ENCODE assay signal across 23 cellular contexts in genomic region chr22:31678748-31679147, GRCh38. TPM values are rescaled to one million over a fixed set of nuclear protein-coding genes. Genes with fewer than 3 reads are reported as not detected.
DNase-seq lines count a peak whose midpoint lies in the region; ATAC-seq and TF ChIP-seq lines count a peak whose summit lies in the region.
"Had no signal": no experiment of that assay in that cellular context is flagged by ENCODE, and none has a peak within 500 bp of the region (broad histone marks: within the 10 kb centered on the region; RNA-seq: fewer than 3 reads in every experiment).

No MANE protein-coding gene starts in this region.

- no peaks in the 10 kb centered on the region for H3K27me3 ChIP-seq in heart right ventricle
- no peaks in the 10 kb centered on the region for H3K27me3 ChIP-seq in CD8-positive, alpha-beta T cell (ENCODE audit: insufficient read depth, low read length)
- H3K27me3 ChIP-seq: MG63 had no signal

- H3K9me3 Mint-ChIP-seq in activated CD4-positive, alpha-beta memory T cell treated with anti-CD3 and anti-CD28 coated beads, Interleukin-2, amount 10 ng/mL, durations not matched to agents 7 days and 5 days, result no peaks in the 10 kb centered on the region
- no peaks in the 10 kb centered on the region for H3K9me3 Mint-ChIP-seq in activated CD4-positive, alpha-beta memory T cell treated with anti-CD3 and anti-CD28 coated beads for 36 hours
- no peaks in the 10 kb centered on the region for H3K9me3 Mint-ChIP-seq in activated B cell treated with CpG ODN at 0.5 μM for 24 hours
- no peaks in the 10 kb centered on the region for H3K9me3 Mint-ChIP-seq in CD8-positive, alpha-beta T cell
- H3K9me3 Mint-ChIP-seq: GM23338 had no signal

- CTCF ChIA-PET in activated CD4-positive, alpha-beta memory T cell treated with anti-CD3 and anti-CD28 coated beads, Interleukin-2, amount 10 ng/mL, durations not matched to agents 7 days and 5 days (lab: Charles Lee), result interaction anchor here (5.1 kb wide), 1 partner anchor 12 kb away, joined by 54 read pairs; no protein-coding TSS in a partner anchor
- CTCF ChIA-PET in activated CD4-positive, alpha-beta memory T cell treated with anti-CD3 and anti-CD28 coated beads for 36 hours (lab: Charles Lee), result interaction anchor here (6.6 kb wide), 1 partner anchor 15 kb away, joined by 75 read pairs; the partner anchor contains the start of gene PISD
- CTCF ChIA-PET in HEK293 (lab: Yijun Ruan, JAX) (interaction anchor here (0.8 kb wide), 2 partner anchors 13 to 292 kb away, joined by 5 to 7 read pairs; no protein-coding TSS in a partner anchor), activated B cell treated with CpG ODN at 0.5 μM for 24 hours (lab: Charles Lee) (interaction anchor here (2.5 kb wide), 1 partner anchor 16 kb away, joined by 9 read pairs; the partner anchor contains the start of gene PISD)
- CTCF ChIA-PET in CD8-positive, alpha-beta T cell (lab: Charles Lee), result interaction anchor here (0.9 to 5.8 kb wide), 2 partner anchors 13 to 17 kb away, joined by 4 to 48 read pairs; partner anchors contain the start of gene PISD

- H3K4me3 ChIP-seq in HEK293 (ENCODE audit: low read depth, low read length) (no peak overlapping the region), heart right ventricle (no peak overlapping the region)
- H3K4me3 ChIP-seq in CD8-positive, alpha-beta T cell (ENCODE audit: low read depth, low read length), result no peak overlapping the region
- H3K4me3 ChIP-seq: GM12878, GM23338, MG63 had no signal

- H3K27ac Mint-ChIP-seq in activated CD4-positive, alpha-beta memory T cell treated with anti-CD3 and anti-CD28 coated beads, Interleukin-2, amount 10 ng/mL, durations not matched to agents 7 days and 5 days, result peak overlapping the region; percentile 35
- H3K27ac Mint-ChIP-seq in activated CD4-positive, alpha-beta memory T cell treated with anti-CD3 and anti-CD28 coated beads for 36 hours, result no peak overlapping the region
- H3K27ac Mint-ChIP-seq in activated B cell treated with CpG ODN at 0.5 μM for 24 hours, result peak overlapping the region; percentile 69
- no peak overlapping the region for H3K27ac Mint-ChIP-seq in CD8-positive, alpha-beta T cell
- H3K27ac Mint-ChIP-seq: GM23338 had no signal

- H3K4me1 ChIP-seq in HEK293 (ENCODE audit: control insufficient read depth, insufficient read depth, low read length) (no peaks in the 10 kb centered on the region; the same call in 1 of the 2 replicates), heart right ventricle (peaks cover 0 to 39% (median 7%) of the 10 kb centered on the region in 9 donors)
- peaks cover 4% of the 10 kb centered on the region for H3K4me1 ChIP-seq in CD8-positive, alpha-beta T cell (ENCODE audit: insufficient read depth, low read length)

- WGBS in heart right ventricle, 2 donors, result 93 to 94% methylated on average over 7 of the region's 7 CpGs

- no peak overlapping the region for H3K27ac ChIP-seq in HEK293 (ENCODE audit: extremely low read depth, low read depth, low read length)
- no peak overlapping the region for H3K27ac ChIP-seq in heart right ventricle
- no peak overlapping the region for H3K27ac ChIP-seq in CD8-positive, alpha-beta T cell (ENCODE audit: low read depth, low read length)
- H3K27ac ChIP-seq: C4-2B had no signal

- intact Hi-C loops in activated CD4-positive, alpha-beta memory T cell treated with anti-CD3 and anti-CD28 coated beads for 36 hours (cut with micrococcal nuclease), result loop anchor here (5.0 kb wide), 1 partner anchor 74 kb away; the partner anchor contains the start of genes DEPDC5 and PRR14L
- intact Hi-C loops in activated B cell treated with CpG ODN at 0.5 μM for 24 hours (cut with micrococcal nuclease), result loop anchor here (5.0 kb wide), 1 partner anchor 114 kb away; no protein-coding TSS in a partner anchor
- intact Hi-C loops in heart right ventricle (cut with DNase I), result loop anchor here in 4 of 10 donors (1.0 to 10.0 kb wide), 3 partner anchors 15 to 266 kb away; partner anchors contain the start of gene YWHAH (in 2 of the 4)
- intact Hi-C loops in CD8-positive, alpha-beta T cell (cut with DNase I, micrococcal nuclease), result no loop called here

- peaks cover 24% of the 10 kb centered on the region for H3K4me1 Mint-ChIP-seq in activated CD4-positive, alpha-beta memory T cell treated with anti-CD3 and anti-CD28 coated beads, Interleukin-2, amount 10 ng/mL, durations not matched to agents 7 days and 5 days
- peaks cover 13% of the 10 kb centered on the region for H3K4me1 Mint-ChIP-seq in activated CD4-positive, alpha-beta memory T cell treated with anti-CD3 and anti-CD28 coated beads for 36 hours (ENCODE audit: low read depth)
- peaks cover 20% of the 10 kb centered on the region for H3K4me1 Mint-ChIP-seq in activated B cell treated with CpG ODN at 0.5 μM for 24 hours
- H3K4me1 Mint-ChIP-seq in CD8-positive, alpha-beta T cell (ENCODE audit: low read depth), result peaks cover 11% of the 10 kb centered on the region
- H3K4me1 Mint-ChIP-seq: GM23338 had no signal

- DNase-seq in activated CD4-positive, alpha-beta memory T cell treated with anti-CD3 and anti-CD28 coated beads, Interleukin-2, amount 10 ng/mL, durations not matched to agents 7 days and 5 days, result no peak
- DNase-seq in activated CD4-positive, alpha-beta memory T cell treated with anti-CD3 and anti-CD28 coated beads for 36 hours, result no peak
- DNase-seq in activated B cell treated with CpG ODN at 0.5 μM for 24 hours (no peak), kidney tubule cell (ENCODE audit: low spot score) (peak; percentile 39), NOMO-1 treated with dmso at 0.1 percent for 144 hours (lab: John Stamatoyannopoulos, UW; ENCODE audit: unreplicated experiment) (no peak), heart right ventricle (no peak)
- no peak for DNase-seq in CD8-positive, alpha-beta T cell
- DNase-seq: AML-193, DMS79 treated with DMSO at 0.1 percent for 48 hours, MG63, NCI-H1417, NCI-H1694 treated with DMSO at 0.1 percent for 48 hours, NCI-H2081 treated with DMSO at 0.1 percent for 48 hours, NCI-H2171 treated with DMSO at 0.1 percent for 48 hours, NCI-H524 treated with DMSO at 0.1 percent for 48 hours, NCI-H82, OCI-M1 had no signal

- POLR2A ChIA-PET in activated CD4-positive, alpha-beta memory T cell treated with anti-CD3 and anti-CD28 coated beads, Interleukin-2, amount 10 ng/mL, durations not matched to agents 7 days and 5 days (lab: Charles Lee), result no interaction called here
- POLR2A ChIA-PET in activated CD4-positive, alpha-beta memory T cell treated with anti-CD3 and anti-CD28 coated beads for 36 hours (lab: Charles Lee), result interaction anchor here (0.7 kb wide), 1 partner anchor 156 kb away, joined by 3 read pairs; no protein-coding TSS in a partner anchor
- POLR2A ChIA-PET in HEK293 (lab: Yijun Ruan, JAX) (no interaction called here), activated B cell treated with CpG ODN at 0.5 μM for 24 hours (lab: Charles Lee) (interaction anchor here (1.0 kb wide), 1 partner anchor 8 kb away, joined by 3 read pairs; no protein-coding TSS in a partner anchor)
- POLR2A ChIA-PET in CD8-positive, alpha-beta T cell (lab: Charles Lee), result no interaction called here

- H3K27me3 Mint-ChIP-seq in activated CD4-positive, alpha-beta memory T cell treated with anti-CD3 and anti-CD28 coated beads, Interleukin-2, amount 10 ng/mL, durations not matched to agents 7 days and 5 days, result no peaks in the 10 kb centered on the region
- H3K27me3 Mint-ChIP-seq in activated CD4-positive, alpha-beta memory T cell treated with anti-CD3 and anti-CD28 coated beads for 36 hours, result no peaks in the 10 kb centered on the region
- no peaks in the 10 kb centered on the region for H3K27me3 Mint-ChIP-seq in activated B cell treated with CpG ODN at 0.5 μM for 24 hours
- no peaks in the 10 kb centered on the region for H3K27me3 Mint-ChIP-seq in CD8-positive, alpha-beta T cell (ENCODE audit: low read depth)

- H3K4me3 Mint-ChIP-seq in activated CD4-positive, alpha-beta memory T cell treated with anti-CD3 and anti-CD28 coated beads, Interleukin-2, amount 10 ng/mL, durations not matched to agents 7 days and 5 days, result no peak overlapping the region
- H3K4me3 Mint-ChIP-seq in activated CD4-positive, alpha-beta memory T cell treated with anti-CD3 and anti-CD28 coated beads for 36 hours, result no peak overlapping the region
- H3K4me3 Mint-ChIP-seq in activated B cell treated with CpG ODN at 0.5 μM for 24 hours, result no peak overlapping the region
- no peak overlapping the region for H3K4me3 Mint-ChIP-seq in CD8-positive, alpha-beta T cell
- H3K4me3 Mint-ChIP-seq: GM23338 had no signal

- ATAC-seq in activated B cell treated with CpG ODN at 0.5 μM for 24 hours (ENCODE audit: low read depth) (no peak), heart right ventricle (no peak)
- ATAC-seq in CD8-positive, alpha-beta T cell, result no peak
- ATAC-seq: GM12878, GM23338, HCT116, Right ventricle myocardium inferior had no signal

- no peaks in the 10 kb centered on the region for H3K9me3 ChIP-seq in HEK293 (ENCODE audit: control insufficient read depth, insufficient read depth, low read depth, low read length)
- no peaks in the 10 kb centered on the region for H3K9me3 ChIP-seq in heart right ventricle
- no peaks in the 10 kb centered on the region for H3K9me3 ChIP-seq in CD8-positive, alpha-beta T cell (ENCODE audit: low read length)
- H3K9me3 ChIP-seq: MG63 had no signal

- TF ChIP-seq CTCF in HEK293 (tag by site-specific recombination; IDR thresholded peaks at IDR 0.05) (no peak), activated B cell treated with CpG ODN at 0.5 μM for 24 hours (IDR thresholded peaks at IDR 0.05) (no peak), heart right ventricle (IDR thresholded peaks at IDR 0.05) (no peak)
- no peak for TF ChIP-seq CTCF in CD8-positive, alpha-beta T cell (IDR thresholded peaks at IDR 0.05)

- H3K36me3 ChIP-seq in HEK293 (ENCODE audit: control insufficient read depth in 2 of 2, insufficient read depth in 1 of 2, low read length in 2 of 2), result peaks cover 0 to 16% of the 10 kb centered on the region in 2 experiments; a peak in 1 of 3 replicates
- H3K36me3 ChIP-seq in heart right ventricle, result peaks cover 0 to 13% (median 0%) of the 10 kb centered on the region in 9 donors
- H3K36me3 ChIP-seq in CD8-positive, alpha-beta T cell (ENCODE audit: insufficient read depth, low read length), result no peaks in the 10 kb centered on the region

- H3K36me3 Mint-ChIP-seq in activated CD4-positive, alpha-beta memory T cell treated with anti-CD3 and anti-CD28 coated beads, Interleukin-2, amount 10 ng/mL, durations not matched to agents 7 days and 5 days (ENCODE audit: low read depth), result peaks cover 8% of the 10 kb centered on the region
- H3K36me3 Mint-ChIP-seq in activated CD4-positive, alpha-beta memory T cell treated with anti-CD3 and anti-CD28 coated beads for 36 hours, result no peaks in the 10 kb centered on the region
- H3K36me3 Mint-ChIP-seq in activated B cell treated with CpG ODN at 0.5 μM for 24 hours (ENCODE audit: low read depth), result peaks cover 20% of the 10 kb centered on the region
- peaks cover 14% of the 10 kb centered on the region for H3K36me3 Mint-ChIP-seq in CD8-positive, alpha-beta T cell

RNA-seq across cellular contexts. Expression of gene PISD, which starts 16.7 kb away (rescaled TPM):
- total RNA-seq in activated CD4-positive, alpha-beta memory T cell treated with anti-CD3 and anti-CD28 coated beads, Interleukin-2, amount 10 ng/mL, durations not matched to agents 7 days and 5 days, result 10 to 100 TPM; 19.2 to 19.6 TPM
- total RNA-seq in activated CD4-positive, alpha-beta memory T cell treated with anti-CD3 and anti-CD28 coated beads for 36 hours, result 10 to 100 TPM; 39.4 to 40.2 TPM
- 53.7 and 61.6 TPM in 2 replicates for total RNA-seq in activated B cell treated with CpG ODN at 0.5 μM for 24 hours
- 10 to 100 TPM; 16.3 to 30.0 (median 18.7) TPM for total RNA-seq in heart right ventricle
- polyA plus RNA-seq in heart right ventricle, result 10 to 100 TPM; 15.5 to 20.6 TPM
- 10 to 100 TPM; 41.2 to 43.6 TPM for total RNA-seq in CD8-positive, alpha-beta T cell

Comparison
In these comparisons a context has a peak if more than half of its experiments do, and no peak if none do; other contexts are left out.
1. H3K27ac Mint-ChIP-seq: peak in activated CD4-positive, alpha-beta memory T cell treated with anti-CD3 and anti-CD28 coated beads, Interleukin-2, amount 10 ng/mL, durations not matched to agents 7 days and 5 days (single experiment) and activated B cell treated with CpG ODN at 0.5 μM for 24 hours (single experiment); none in activated CD4-positive, alpha-beta memory T cell treated with anti-CD3 and anti-CD28 coated beads for 36 hours (single experiment) and CD8-positive, alpha-beta T cell (single experiment).
2. POLR2A ChIA-PET loops: an anchor here in activated CD4-positive, alpha-beta memory T cell treated with anti-CD3 and anti-CD28 coated beads for 36 hours (0.7 kb wide) and activated B cell treated with CpG ODN at 0.5 μM for 24 hours (1.0 kb wide); none called in activated CD4-positive, alpha-beta memory T cell treated with anti-CD3 and anti-CD28 coated beads, Interleukin-2, amount 10 ng/mL, durations not matched to agents 7 days and 5 days, HEK293 and CD8-positive, alpha-beta T cell.
3. intact Hi-C loops: an anchor here in activated CD4-positive, alpha-beta memory T cell treated with anti-CD3 and anti-CD28 coated beads for 36 hours (5.0 kb wide) and activated B cell treated with CpG ODN at 0.5 μM for 24 hours (5.0 kb wide); none called in CD8-positive, alpha-beta T cell.